ENCODE assay signal across 25 cellular contexts in the genomic region with DNA sequence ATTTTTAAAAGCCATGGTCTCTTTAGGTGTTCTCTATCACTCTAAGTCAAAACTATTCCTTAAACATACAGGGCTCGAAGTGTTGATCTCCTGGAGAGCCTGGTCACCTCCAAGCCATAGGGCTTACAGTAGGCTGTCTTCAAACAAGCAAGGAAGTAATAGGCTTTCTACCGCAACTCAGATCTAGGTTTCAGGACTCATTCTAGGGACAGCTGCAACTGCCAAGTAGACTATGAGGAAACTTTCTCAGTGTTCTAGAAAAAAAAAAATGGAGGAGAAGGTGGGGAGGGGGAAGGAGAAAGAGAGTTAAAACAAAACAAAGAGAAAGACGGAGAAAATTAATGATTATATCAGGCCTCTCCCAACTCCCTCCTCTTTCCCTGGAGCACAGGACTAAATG.
"Had no signal": no experiment of that assay in that cellular context is flagged by ENCODE, and none has a peak within 500 bp of the region (broad histone marks: within the 10 kb centered on the region; RNA-seq: fewer than 3 reads in every experiment).

No MANE protein-coding gene starts in this region.

- H3K4me1 ChIP-seq: breast epithelium, prostate gland, right atrium auricular region had no signal

- H3K27ac Mint-ChIP-seq: activated naive CD8-positive, alpha-beta T cell treated with anti-CD3 and anti-CD28 coated beads for 36 hours; dendritic cell treated with granulocyte-macrophage colony-stimulating factor and Interleukin-4, amounts not matched to agents 40 ng/mL and 50 ng/mL, for 4 days; WTC11 had no signal

- H3K4me3 Mint-ChIP-seq: activated naive CD8-positive, alpha-beta T cell treated with anti-CD3 and anti-CD28 coated beads for 36 hours; dendritic cell treated with granulocyte-macrophage colony-stimulating factor and Interleukin-4, amounts not matched to agents 40 ng/mL and 50 ng/mL, for 4 days; immature natural killer cell; naive B cell; WTC11 had no signal

- H3K36me3 Mint-ChIP-seq: activated naive CD8-positive, alpha-beta T cell treated with anti-CD3 and anti-CD28 coated beads for 36 hours; naive B cell; WTC11 had no signal

- ATAC-seq: gastroesophageal sphincter, heart left ventricle, left ventricle myocardium superior, WTC11 had no signal

- H3K27me3 ChIP-seq: breast epithelium, esophagus muscularis mucosa, gastroesophageal sphincter, heart left ventricle, right atrium auricular region, thyroid gland had no signal

- H3K27me3 Mint-ChIP-seq: activated naive CD8-positive, alpha-beta T cell treated with anti-CD3 and anti-CD28 coated beads for 36 hours; dendritic cell treated with granulocyte-macrophage colony-stimulating factor and Interleukin-4, amounts not matched to agents 40 ng/mL and 50 ng/mL, for 4 days had no signal

- H3K4me3 ChIP-seq: breast epithelium, esophagus muscularis mucosa, gastroesophageal sphincter, heart left ventricle, prostate gland, right atrium auricular region, thyroid gland had no signal

- H3K36me3 ChIP-seq: breast epithelium, esophagus muscularis mucosa, gastroesophageal sphincter, heart left ventricle, prostate gland, right atrium auricular region, thyroid gland had no signal

- H3K9me3 Mint-ChIP-seq: dendritic cell treated with granulocyte-macrophage colony-stimulating factor and Interleukin-4, amounts not matched to agents 40 ng/mL and 50 ng/mL, for 4 days; immature natural killer cell had no signal

- H3K27ac ChIP-seq: breast epithelium, gastroesophageal sphincter, heart left ventricle, prostate gland, right atrium auricular region, thyroid gland had no signal

- DNase-seq: activated CD4-positive, alpha-beta T cell treated with anti-CD3 and anti-CD28 coated beads for 4 hours; activated CD8-positive, alpha-beta memory T cell treated with anti-CD3 and anti-CD28 coated beads for 24 hours; activated CD8-positive, alpha-beta memory T cell treated with anti-CD3 and anti-CD28 coated beads, Interleukin-2, amount 50 U/mL, for 48 hours; activated effector memory CD4-positive, alpha-beta T cell treated with anti-CD3 and anti-CD28 coated beads, Interleukin-2, amount 50 U/mL, for 16 hours; activated naive CD8-positive, alpha-beta T cell treated with anti-CD3 and anti-CD28 coated beads for 36 hours; activated T-cell treated with anti-CD3 and anti-CD28 coated beads, Interleukin-2, amount 50 U/mL, for 48 hours; aorta; effector memory CD4-positive, alpha-beta T cell; heart left ventricle; immature natural killer cell; kidney glomerular epithelial cell; left ventricle myocardium superior; naive B cell; stimulated activated CD4-positive, alpha-beta T cell treated with anti-CD3 and anti-CD28 coated beads, Interleukin-12 subunit alpha, Interleukin-12 subunit beta, amount 100 ng/mL, for 4 hours; stimulated activated CD4-positive, alpha-beta T cell treated with anti-CD3 and anti-CD28 coated beads, Interleukin-1b, Interleukin-23, amount 100 ng/mL, for 48 hours; stimulated activated CD8-positive, alpha-beta memory T cell treated with anti-CD3 and anti-CD28 coated beads, Interleukin-4, amount 100 ng/mL, for 48 hours; stimulated activated naive CD4-positive, alpha-beta T cell; thyroid gland had no signal

- H3K9me3 ChIP-seq: breast epithelium, esophagus muscularis mucosa, gastroesophageal sphincter, prostate gland, right atrium auricular region, thyroid gland had no signal
